1 cellular context compared by ENCODE assay signal in genomic region chr6:170276369-170277057, GRCh38.
TF ChIP-seq lines count a peak whose summit lies in the region.

No MANE protein-coding gene starts in this region.

TF ChIP-seq in liver, 16 proteins besides CTCF, POLR2A, EP300 and RAD21 (continued from another document):
- peak; percentile 36 for TF ChIP-seq MAX (IDR thresholded peaks at IDR 0.05)
- no peak for TF ChIP-seq EGR1 (IDR thresholded peaks at IDR 0.05; ENCODE audit: low read depth in 2 of 2)
- no peak for TF ChIP-seq YY1 (IDR thresholded peaks at IDR 0.05)
- no peak for TF ChIP-seq HNF4G (IDR thresholded peaks at IDR 0.05)
- TF ChIP-seq SP1 (IDR thresholded peaks at IDR 0.05), result peak; percentile 62
- no peak for TF ChIP-seq TAF1 (conservative IDR thresholded peaks at IDR 0.05)
- peak; percentile 46 to 76 for TF ChIP-seq RXRA (IDR thresholded peaks at IDR 0.05)
- no peak for TF ChIP-seq JUND (IDR thresholded peaks at IDR 0.05)
- TF ChIP-seq ATF3 (IDR thresholded peaks at IDR 0.05), result no peak
- peak in 1 of 2 donors; percentile 53 for TF ChIP-seq GABPA (IDR thresholded peaks at IDR 0.05 in 1 of 2, conservative IDR thresholded peaks at IDR 0.05 in 1 of 2)
- TF ChIP-seq REST (IDR thresholded peaks at IDR 0.05), result no peak
- no peak for TF ChIP-seq ZBTB33 (IDR thresholded peaks at IDR 0.05)
- no peak for TF ChIP-seq FOXA2 (IDR thresholded peaks at IDR 0.05)
- peak; percentile 37 to 56 for TF ChIP-seq HNF4A (conservative IDR thresholded peaks at IDR 0.05)
- TF ChIP-seq FOXA1 (IDR thresholded peaks at IDR 0.05), result no peak
